Comparison of ENCODE assay signal across 10 cellular contexts in genomic region chr3:86991482-86991815, GRCh38. TPM values are rescaled to one million over a fixed set of nuclear protein-coding genes. Genes with fewer than 3 reads are reported as not detected.
DNase-seq lines count a peak whose midpoint lies in the region; TF ChIP-seq lines count a peak whose summit lies in the region.
"Had no signal": no experiment of that assay in that cellular context is flagged by ENCODE, and none has a peak within 500 bp of the region (broad histone marks: within the 10 kb centered on the region; RNA-seq: fewer than 3 reads in every experiment).

No MANE protein-coding gene starts in this region.

- H3K27ac ChIP-seq in dorsolateral prefrontal cortex = peak overlapping the region in 3 of 59 donors; percentile 24 to 66 (median 33)
- peak overlapping the region; percentile 76 for H3K27ac ChIP-seq in urinary bladder (ENCODE audit: low read depth)

- H3K4me1 ChIP-seq in urinary bladder (ENCODE audit: insufficient read depth) = no peaks in the 10 kb centered on the region

- POLR2A ChIA-PET in activated CD4-positive, alpha-beta memory T cell treated with anti-CD3 and anti-CD28 coated beads for 36 hours (lab: Charles Lee) = no interaction called here
- POLR2A ChIA-PET in activated CD4-positive, alpha-beta memory T cell treated with anti-CD3 and anti-CD28 coated beads, Interleukin-2, amount 10 ng/mL, durations not matched to agents 7 days and 5 days (lab: Charles Lee) = no interaction called here

- no peaks in the 10 kb centered on the region for H3K36me3 Mint-ChIP-seq in activated CD4-positive, alpha-beta memory T cell treated with anti-CD3 and anti-CD28 coated beads for 36 hours
- no peaks in the 10 kb centered on the region for H3K36me3 Mint-ChIP-seq in activated CD4-positive, alpha-beta memory T cell treated with anti-CD3 and anti-CD28 coated beads, Interleukin-2, amount 10 ng/mL, durations not matched to agents 7 days and 5 days (ENCODE audit: low read depth)
- H3K36me3 Mint-ChIP-seq in mesothelial cell of epicardium = no peaks in the 10 kb centered on the region
- H3K36me3 Mint-ChIP-seq: CD4-positive, CD25-positive, alpha-beta regulatory T cell had no signal

- H3K27ac Mint-ChIP-seq in activated CD4-positive, alpha-beta memory T cell treated with anti-CD3 and anti-CD28 coated beads for 36 hours = no peak overlapping the region
- H3K27ac Mint-ChIP-seq in activated CD4-positive, alpha-beta memory T cell treated with anti-CD3 and anti-CD28 coated beads, Interleukin-2, amount 10 ng/mL, durations not matched to agents 7 days and 5 days = no peak overlapping the region
- H3K27ac Mint-ChIP-seq in mesothelial cell of epicardium = peak overlapping the region; percentile 99
- H3K27ac Mint-ChIP-seq: CD4-positive, CD25-positive, alpha-beta regulatory T cell had no signal

- H3K27me3 ChIP-seq in dorsolateral prefrontal cortex = peaks cover 0 to 44% (median 17%) of the 10 kb centered on the region in 45 donors

- H3K4me1 Mint-ChIP-seq in activated CD4-positive, alpha-beta memory T cell treated with anti-CD3 and anti-CD28 coated beads for 36 hours (ENCODE audit: low read depth) = peaks cover 3% of the 10 kb centered on the region
- peaks cover 2% of the 10 kb centered on the region for H3K4me1 Mint-ChIP-seq in activated CD4-positive, alpha-beta memory T cell treated with anti-CD3 and anti-CD28 coated beads, Interleukin-2, amount 10 ng/mL, durations not matched to agents 7 days and 5 days
- H3K4me1 Mint-ChIP-seq in mesothelial cell of epicardium = peaks cover 42% of the 10 kb centered on the region

- H3K27me3 Mint-ChIP-seq in activated CD4-positive, alpha-beta memory T cell treated with anti-CD3 and anti-CD28 coated beads for 36 hours = peaks cover 14% of the 10 kb centered on the region
- peaks cover 21% of the 10 kb centered on the region for H3K27me3 Mint-ChIP-seq in activated CD4-positive, alpha-beta memory T cell treated with anti-CD3 and anti-CD28 coated beads, Interleukin-2, amount 10 ng/mL, durations not matched to agents 7 days and 5 days
- H3K27me3 Mint-ChIP-seq in mesothelial cell of epicardium (ENCODE audit: low read depth) = peaks cover 15% of the 10 kb centered on the region

- DNase-seq in activated CD4-positive, alpha-beta memory T cell treated with anti-CD3 and anti-CD28 coated beads for 36 hours = no peak
- DNase-seq in activated CD4-positive, alpha-beta memory T cell treated with anti-CD3 and anti-CD28 coated beads, Interleukin-2, amount 10 ng/mL, durations not matched to agents 7 days and 5 days = no peak
- no peak for DNase-seq in dorsolateral prefrontal cortex
- DNase-seq in mesothelial cell of epicardium (ENCODE audit: low spot score in 2 of 2, unreplicated experiment in 2 of 2) = no peak
- no peak for DNase-seq in H4 (ENCODE audit: low spot score)
- DNase-seq in amniotic stem cell (lab: John Stamatoyannopoulos, UW) = no peak
- DNase-seq in ecto neural progenitor cell (ENCODE audit: low spot score) = no peak
- DNase-seq: stimulated activated CD4-positive, alpha-beta T cell treated with anti-CD3 and anti-CD28 coated beads, Interleukin-12 subunit alpha, Interleukin-12 subunit beta, amount 100 ng/mL, for 4 hours had no signal

- peak overlapping the region; percentile 32 for H3K4me3 Mint-ChIP-seq in activated CD4-positive, alpha-beta memory T cell treated with anti-CD3 and anti-CD28 coated beads for 36 hours
- no peak overlapping the region for H3K4me3 Mint-ChIP-seq in activated CD4-positive, alpha-beta memory T cell treated with anti-CD3 and anti-CD28 coated beads, Interleukin-2, amount 10 ng/mL, durations not matched to agents 7 days and 5 days
- H3K4me3 Mint-ChIP-seq in mesothelial cell of epicardium = peak overlapping the region; percentile 91
- H3K4me3 Mint-ChIP-seq: CD4-positive, CD25-positive, alpha-beta regulatory T cell had no signal

- no peaks in the 10 kb centered on the region for H3K36me3 ChIP-seq in urinary bladder (ENCODE audit: insufficient read depth)

- CTCF ChIA-PET in activated CD4-positive, alpha-beta memory T cell treated with anti-CD3 and anti-CD28 coated beads for 36 hours (lab: Charles Lee) = no interaction called here
- CTCF ChIA-PET in activated CD4-positive, alpha-beta memory T cell treated with anti-CD3 and anti-CD28 coated beads, Interleukin-2, amount 10 ng/mL, durations not matched to agents 7 days and 5 days (lab: Charles Lee) = no interaction called here

- no peaks in the 10 kb centered on the region for H3K9me3 Mint-ChIP-seq in activated CD4-positive, alpha-beta memory T cell treated with anti-CD3 and anti-CD28 coated beads for 36 hours
- H3K9me3 Mint-ChIP-seq in activated CD4-positive, alpha-beta memory T cell treated with anti-CD3 and anti-CD28 coated beads, Interleukin-2, amount 10 ng/mL, durations not matched to agents 7 days and 5 days = no peaks in the 10 kb centered on the region
- no peaks in the 10 kb centered on the region for H3K9me3 Mint-ChIP-seq in mesothelial cell of epicardium

- intact Hi-C loops in activated CD4-positive, alpha-beta memory T cell treated with anti-CD3 and anti-CD28 coated beads for 36 hours (cut with micrococcal nuclease) = no loop called here
- intact Hi-C loops in dorsolateral prefrontal cortex (cut with DNase I) = no loop called here

- H3K4me3 ChIP-seq in dorsolateral prefrontal cortex = peak overlapping the region; percentile 42 to 83 (median 67)
- peak overlapping the region; percentile 48 for H3K4me3 ChIP-seq in urinary bladder (ENCODE audit: low read depth, low read length)

- WGBS in urinary bladder = 5% methylated on average over 7 of the region's 7 CpGs

- TF ChIP-seq CTCF in dorsolateral prefrontal cortex (IDR thresholded peaks at IDR 0.05 in 54 of 56, conservative IDR thresholded peaks at IDR 0.05 in 2 of 56; ENCODE audit: low read depth in 1 of 56, partially characterized antibody in 56 of 56) (no peak), mesothelial cell of epicardium (IDR thresholded peaks at IDR 0.05; ENCODE audit: unreplicated experiment) (no peak)

RNA-seq across cellular contexts. Expression of gene VGLL3, which starts 0.5 kb away (rescaled TPM):
- total RNA-seq in activated CD4-positive, alpha-beta memory T cell treated with anti-CD3 and anti-CD28 coated beads for 36 hours = not detected
- not detected for total RNA-seq in activated CD4-positive, alpha-beta memory T cell treated with anti-CD3 and anti-CD28 coated beads, Interleukin-2, amount 10 ng/mL, durations not matched to agents 7 days and 5 days
- total RNA-seq in dorsolateral prefrontal cortex = 1 to 10 TPM in 45 of 120 experiments, under 1 TPM in 75; 0.12 to 4.9 (median 0.81) TPM
- 11.9 to 13.5 TPM (median 13.4 TPM) in 3 replicates for total RNA-seq in mesothelial cell of epicardium
- total RNA-seq in urinary bladder = 36.2 TPM
- polyA plus RNA-seq in urinary bladder = 5.7 TPM
- 2.9 and 3.1 TPM in 2 replicates for total RNA-seq in H4 (2014; rRNA removed; shearing (Covaris generic))
- polyA plus RNA-seq: CD4-positive, CD25-positive, alpha-beta regulatory T cell had no signal
